Comparison of ENCODE assay signal across 13 cellular contexts in the genomic region with DNA sequence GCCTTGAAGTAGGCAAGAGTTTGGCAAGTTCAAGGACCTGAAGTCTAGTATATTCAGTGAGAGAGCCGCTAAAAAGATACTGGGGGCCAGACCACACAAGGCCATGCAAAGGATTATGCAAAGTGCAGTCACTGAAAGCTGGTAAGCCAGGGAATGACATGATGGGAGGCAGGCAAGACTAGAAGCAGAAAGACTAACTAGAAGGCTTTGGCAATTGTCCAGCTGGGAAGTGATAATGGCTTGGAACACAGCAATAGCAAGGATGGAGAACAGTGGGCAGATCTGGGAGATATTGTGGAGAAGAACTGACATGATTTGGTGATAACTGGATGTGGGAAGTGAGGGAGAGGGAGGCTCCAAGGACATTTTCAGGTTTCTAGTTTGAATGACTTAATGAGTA.
A peak's percentile ranks its signal among the peaks of the same experiment; 100 is the strongest.
DNase-seq lines count a peak whose midpoint lies in the region; ATAC-seq and TF ChIP-seq lines count a peak whose summit lies in the region.
"Had no signal": no experiment of that assay in that cellular context is flagged by ENCODE, and none has a peak within 500 bp of the region (broad histone marks: within the 10 kb centered on the region; RNA-seq: fewer than 3 reads in every experiment).

No MANE protein-coding gene starts in this region.

- H3K27ac Mint-ChIP-seq in mesothelial cell of epicardium, result peak overlapping the region; percentile 1
- H3K27ac Mint-ChIP-seq in activated CD4-positive, alpha-beta T cell treated with anti-CD3 and anti-CD28 coated beads for 36 hours, result no peak overlapping the region
- H3K27ac Mint-ChIP-seq: activated B cell treated with CpG ODN at 0.5 μM for 24 hours; activated naive CD4-positive, alpha-beta T cell treated with anti-CD3 and anti-CD28 coated beads, Interleukin-2, amount 10 ng/mL, durations not matched to agents 7 days and 5 days had no signal

- peaks cover 56% of the 10 kb centered on the region for H3K4me1 Mint-ChIP-seq in mesothelial cell of epicardium
- H3K4me1 Mint-ChIP-seq in activated CD4-positive, alpha-beta T cell treated with anti-CD3 and anti-CD28 coated beads for 36 hours, result peaks cover 11% of the 10 kb centered on the region

- no peaks in the 10 kb centered on the region for H3K9me3 ChIP-seq in cardiac muscle cell (ENCODE audit: low read depth)
- no peaks in the 10 kb centered on the region for H3K9me3 ChIP-seq in adrenal gland (replicated peaks in 1 of 3)
- no peaks in the 10 kb centered on the region for H3K9me3 ChIP-seq in upper lobe of left lung
- H3K9me3 ChIP-seq: neutrophil had no signal

- no peak for ATAC-seq in left cardiac atrium
- no peak for ATAC-seq in upper lobe of left lung (ENCODE audit: low FRiP score in 2 of 2)
- no peak for ATAC-seq in activated CD4-positive, alpha-beta T cell treated with anti-CD3 and anti-CD28 coated beads for 36 hours

- TF ChIP-seq CTCF in cardiac muscle cell (IDR thresholded peaks at IDR 0.05; ENCODE audit: low read depth, low read length) (no peak), adrenal gland (IDR thresholded peaks at IDR 0.05) (no peak), mesothelial cell of epicardium (IDR thresholded peaks at IDR 0.05; ENCODE audit: unreplicated experiment) (no peak), upper lobe of left lung (IDR thresholded peaks at IDR 0.05) (no peak)

- WGBS in adrenal gland, 4 donors, result 69 to 76% (median 76%) methylated on average over 1 of the region's 1 CpG
- 86 to 92% methylated on average over 1 of the region's 1 CpG for WGBS in upper lobe of left lung, 2 donors

- no peaks in the 10 kb centered on the region for H3K27me3 Mint-ChIP-seq in mesothelial cell of epicardium (ENCODE audit: low read depth)
- H3K27me3 Mint-ChIP-seq in activated CD4-positive, alpha-beta T cell treated with anti-CD3 and anti-CD28 coated beads for 36 hours, result no peaks in the 10 kb centered on the region
- H3K27me3 Mint-ChIP-seq: activated B cell treated with CpG ODN at 0.5 μM for 24 hours had no signal

- no peak for TF ChIP-seq POLR2A in adrenal gland (IDR thresholded peaks at IDR 0.05)
- no peak for TF ChIP-seq POLR2A in upper lobe of left lung (IDR thresholded peaks at IDR 0.05)

- intact Hi-C loops in left cardiac atrium (cut with DNase I), result loop anchor here in 1 of 2 donors (10.0 kb wide), 1 partner anchor 154 kb away; no protein-coding TSS in a partner anchor
- intact Hi-C loops in adrenal gland (cut with DNase I), result no loop called here
- intact Hi-C loops in activated CD4-positive, alpha-beta T cell treated with anti-CD3 and anti-CD28 coated beads for 36 hours (cut with DNase I, micrococcal nuclease), result no loop called here

- H3K27ac ChIP-seq in cardiac muscle cell (no peak overlapping the region), adrenal gland (peak overlapping the region in 4 of 5 donors; percentile 49 to 79 (median 62)), upper lobe of left lung (peak overlapping the region; percentile 17 to 75 (median 54))
- H3K27ac ChIP-seq: epithelial cell of prostate, neutrophil had no signal

- CTCF ChIA-PET in activated CD4-positive, alpha-beta T cell treated with anti-CD3 and anti-CD28 coated beads for 36 hours (lab: Charles Lee), result no interaction called here

- H3K4me3 ChIP-seq in cardiac muscle cell (no peak overlapping the region), adrenal gland (no peak overlapping the region), upper lobe of left lung (no peak overlapping the region)

- TF ChIP-seq EP300 in upper lobe of left lung (IDR thresholded peaks at IDR 0.05), result no peak

- no peaks in the 10 kb centered on the region for H3K9me3 Mint-ChIP-seq in mesothelial cell of epicardium
- no peaks in the 10 kb centered on the region for H3K9me3 Mint-ChIP-seq in activated CD4-positive, alpha-beta T cell treated with anti-CD3 and anti-CD28 coated beads for 36 hours (ENCODE audit: low read depth)
- H3K9me3 Mint-ChIP-seq: activated B cell treated with CpG ODN at 0.5 μM for 24 hours; activated naive CD4-positive, alpha-beta T cell treated with anti-CD3 and anti-CD28 coated beads, Interleukin-2, amount 10 ng/mL, durations not matched to agents 7 days and 5 days had no signal

- POLR2A ChIA-PET in activated CD4-positive, alpha-beta T cell treated with anti-CD3 and anti-CD28 coated beads for 36 hours (lab: Charles Lee), result no interaction called here

- H3K4me1 ChIP-seq in cardiac muscle cell (ENCODE audit: low read depth) (no peaks in the 10 kb centered on the region), adrenal gland (replicated peaks in 1 of 2) (peaks cover 0 to 16% of the 10 kb centered on the region in 2 donors), upper lobe of left lung (peaks cover 0 to 13% (median 3%) of the 10 kb centered on the region in 4 donors)

- H3K36me3 Mint-ChIP-seq in mesothelial cell of epicardium, result no peaks in the 10 kb centered on the region
- no peaks in the 10 kb centered on the region for H3K36me3 Mint-ChIP-seq in activated CD4-positive, alpha-beta T cell treated with anti-CD3 and anti-CD28 coated beads for 36 hours (ENCODE audit: low read depth)
- H3K36me3 Mint-ChIP-seq: activated naive CD4-positive, alpha-beta T cell treated with anti-CD3 and anti-CD28 coated beads, Interleukin-2, amount 10 ng/mL, durations not matched to agents 7 days and 5 days had no signal

- H3K27me3 ChIP-seq in cardiac muscle cell (no peaks in the 10 kb centered on the region), adrenal gland (no peaks in the 10 kb centered on the region), upper lobe of left lung (no peaks in the 10 kb centered on the region)
- H3K27me3 ChIP-seq: neutrophil had no signal

- H3K36me3 ChIP-seq in cardiac muscle cell (no peaks in the 10 kb centered on the region), adrenal gland (replicated peaks in 1 of 2) (no peaks in the 10 kb centered on the region), upper lobe of left lung (no peaks in the 10 kb centered on the region)
- H3K36me3 ChIP-seq: neutrophil had no signal

- DNase-seq in cardiac muscle cell (ENCODE audit: low read depth in 1 of 2, low spot score in 1 of 2) (peak; percentile 19 to 58), left cardiac atrium (no peak), adrenal gland (no peak), mesothelial cell of epicardium (ENCODE audit: low spot score in 2 of 2, unreplicated experiment in 2 of 2) (no peak), upper lobe of left lung (no peak), LoVo (ENCODE audit: low spot score) (no peak), NCI-H1048 (lab: John Stamatoyannopoulos, UW) (no peak)
- no peak for DNase-seq in activated CD4-positive, alpha-beta T cell treated with anti-CD3 and anti-CD28 coated beads for 36 hours
- DNase-seq: activated B cell treated with CpG ODN at 0.5 μM for 24 hours; activated naive CD4-positive, alpha-beta T cell treated with anti-CD3 and anti-CD28 coated beads, Interleukin-2, amount 10 ng/mL, durations not matched to agents 7 days and 5 days; NCI-H1436 had no signal

- no peak overlapping the region for H3K4me3 Mint-ChIP-seq in mesothelial cell of epicardium
- H3K4me3 Mint-ChIP-seq in activated CD4-positive, alpha-beta T cell treated with anti-CD3 and anti-CD28 coated beads for 36 hours, result no peak overlapping the region
- H3K4me3 Mint-ChIP-seq: activated naive CD4-positive, alpha-beta T cell treated with anti-CD3 and anti-CD28 coated beads, Interleukin-2, amount 10 ng/mL, durations not matched to agents 7 days and 5 days had no signal

Comparison
In these comparisons a context has a peak if more than half of its experiments do, and no peak if none do; other contexts are left out.
1. DNase-seq: peak in cardiac muscle cell (2 of 2); none in left cardiac atrium (single experiment), adrenal gland (0 of 7), mesothelial cell of epicardium (0 of 2), upper lobe of left lung (0 of 2), LoVo (single experiment), NCI-H1048 (single experiment) and activated CD4-positive, alpha-beta T cell treated with anti-CD3 and anti-CD28 coated beads for 36 hours (single experiment).